Comparison of ENCODE assay signal across 8 cellular contexts in the genomic region with DNA sequence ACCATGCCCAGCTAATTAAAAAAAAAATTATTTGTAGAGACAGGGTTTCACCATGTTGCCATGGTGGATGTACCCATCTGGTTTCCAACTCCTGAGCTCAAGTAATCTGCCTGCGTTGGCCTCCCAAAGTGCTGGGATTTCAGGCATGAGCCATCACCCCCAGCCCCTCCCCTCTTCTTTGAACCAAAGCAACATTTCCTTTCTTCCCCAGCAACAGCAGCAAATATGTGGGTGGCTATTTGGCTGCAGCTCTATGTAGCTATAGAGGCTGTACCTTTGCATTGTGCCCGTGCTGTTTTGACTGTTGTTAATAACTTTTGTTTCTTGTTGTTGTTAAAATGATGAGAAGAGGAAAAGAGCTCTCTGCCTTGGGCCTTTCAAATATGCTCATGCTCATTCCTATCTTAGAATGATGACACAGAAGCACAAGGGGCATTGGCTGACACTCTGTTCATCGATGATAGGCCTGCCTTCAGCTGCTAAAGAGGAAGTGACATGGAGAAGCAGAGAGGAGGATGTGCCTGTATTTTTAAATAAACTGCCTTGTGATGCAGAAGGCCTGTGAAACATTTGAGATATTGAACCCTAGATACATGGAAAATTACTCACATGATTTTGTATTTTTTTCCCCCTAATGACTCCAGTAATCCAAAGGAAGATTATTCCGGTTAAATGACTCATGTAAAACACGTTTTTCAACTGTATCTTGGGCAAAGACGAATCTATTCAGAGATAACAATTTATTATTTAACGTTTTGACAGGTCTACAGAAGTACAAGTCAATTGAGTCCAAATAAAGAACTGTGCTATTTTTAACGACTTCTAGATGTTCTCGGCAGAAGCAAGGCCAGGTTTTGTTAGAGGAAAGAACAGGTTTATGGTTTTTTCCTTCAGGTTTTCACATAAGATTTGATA. TPM values are rescaled to one million over a fixed set of nuclear protein-coding genes. Genes with fewer than 3 reads are reported as not detected.
DNase-seq lines count a peak whose midpoint lies in the region; ATAC-seq and TF ChIP-seq lines count a peak whose summit lies in the region.

No MANE protein-coding gene starts in this region.

- H3K9me3 Mint-ChIP-seq in nephron = no peaks in the 10 kb centered on the region

- DNase-seq in EL (peak; percentile 30), NCI-H69 (lab: John Stamatoyannopoulos, UW) (peak; percentile 46), epithelial cell of esophagus (ENCODE audit: low read depth) (peak; percentile 64), prostate gland (ENCODE audit: low spot score) (no peak), posterior cingulate gyrus (no peak)

- H3K27me3 ChIP-seq in prostate gland (replicated peaks; ENCODE audit: insufficient read depth) = no peaks in the 10 kb centered on the region

- no peak for TF ChIP-seq POLR2A in prostate gland (IDR thresholded peaks at IDR 0.05)

- TF ChIP-seq CTCF in epithelial cell of esophagus (IDR thresholded peaks at IDR 0.05; ENCODE audit: insufficient read depth, low read depth, low read length, missing control alignments) = no peak
- TF ChIP-seq CTCF in nephron (IDR thresholded peaks at IDR 0.05; ENCODE audit: unreplicated experiment in 3 of 3) = no peak
- TF ChIP-seq CTCF in prostate gland (IDR thresholded peaks at IDR 0.05) = no peak

- no peaks in the 10 kb centered on the region for H3K36me3 Mint-ChIP-seq in nephron (ENCODE audit: low read depth)

- H3K9me3 ChIP-seq in prostate gland = no peaks in the 10 kb centered on the region

- 19% methylated on average over 9 of the region's 9 CpGs for WGBS in prostate gland

- H3K4me3 ChIP-seq in epithelial cell of esophagus (ENCODE audit: low read length) (no peak overlapping the region), prostate gland (no peak overlapping the region)

- intact Hi-C loops in prostate gland (cut with DNase I) (no loop called here), posterior cingulate gyrus (cut with DNase I) (no loop called here)

- H3K36me3 ChIP-seq in prostate gland = no peaks in the 10 kb centered on the region

- no peaks in the 10 kb centered on the region for H3K27me3 Mint-ChIP-seq in nephron (ENCODE audit: low read depth)

- no peak overlapping the region for H3K4me3 Mint-ChIP-seq in nephron

- peak overlapping the region in 1 of 2 donors; percentile 28 for H3K27ac ChIP-seq in prostate gland

- no peak for ATAC-seq in HG02885 (IDR thresholded peaks at IDR 0.05; ENCODE audit: poor library complexity, unreplicated experiment)
- no peak for ATAC-seq in GM19463 (IDR thresholded peaks at IDR 0.05; ENCODE audit: unreplicated experiment)

- H3K4me1 ChIP-seq in prostate gland (replicated peaks) = peaks cover 6% of the 10 kb centered on the region

- H3K27ac Mint-ChIP-seq in nephron = peak overlapping the region in 2 of 3 experiments; percentile 29 to 47

- H3K4me1 Mint-ChIP-seq in nephron = peaks cover 7% of the 10 kb centered on the region

RNA-seq across cellular contexts. Expression of a gene that starts 20.5 kb away (rescaled TPM):
- total RNA-seq in prostate gland = 10 to 100 TPM; 17.5 to 70.3 TPM

RNA-seq across cellular contexts. Expression of a gene that starts 52.5 kb away (rescaled TPM):
- total RNA-seq in prostate gland = under 1 TPM in 1 of 2 donors, not detected in 1; 0.62 TPM

Comparison
In these comparisons a context has a peak if more than half of its experiments do, and no peak if none do; other contexts are left out.
1. DNase-seq: peak in EL (single experiment), NCI-H69 (single experiment) and epithelial cell of esophagus (single experiment); none in prostate gland (single experiment) and posterior cingulate gyrus (0 of 10).